Comparison of ENCODE assay signal across 35 cellular contexts in genomic region chr16:10191096-10191495, GRCh38. TPM values are rescaled to one million over a fixed set of nuclear protein-coding genes. Genes with fewer than 3 reads are reported as not detected.
"Had no signal": no experiment of that assay in that cellular context is flagged by ENCODE, and none has a peak within 500 bp of the region (broad histone marks: within the 10 kb centered on the region; RNA-seq: fewer than 3 reads in every experiment).

No MANE protein-coding gene starts in this region.

- H3K36me3 ChIP-seq: ascending aorta, cardiac muscle cell had no signal

- H3K9me3 Mint-ChIP-seq: activated CD4-positive, alpha-beta memory T cell treated with anti-CD3 and anti-CD28 coated beads, Interleukin-2, amount 10 ng/mL, durations not matched to agents 7 days and 5 days; activated CD4-positive, alpha-beta T cell treated with anti-CD3 and anti-CD28 coated beads, Interleukin-2, amount 10 ng/mL, durations not matched to agents 24 days and 14 days; activated naive CD4-positive, alpha-beta T cell treated with anti-CD3 and anti-CD28 coated beads, Interleukin-2, amount 10 ng/mL, durations not matched to agents 7 days and 5 days; activated naive CD4-positive, alpha-beta T cell treated with anti-CD3 and anti-CD28 coated beads, Interleukin-2, amount 50 U/mL, for 24 hours; activated naive CD8-positive, alpha-beta T cell treated with anti-CD3 and anti-CD28 coated beads, Interleukin-2, amount 10 ng/mL, durations not matched to agents 7 days and 5 days; activated T-cell treated with anti-CD3 and anti-CD28 coated beads, Interleukin-2, amount 50 U/mL, for 24 hours; activated T-helper 2 cell treated with anti-CD3 and anti-CD28 coated beads, Interferon-gamma antibody, Interleukin-2, Interleukin-4, amounts not matched to agents 10 μg/mL and 5 μg/mL and 100 μg/mL, durations not matched to agents 14 hours and 24 hours and 36 hours; T-helper 1 cell treated with Interleukin-12 subunit alpha and Interleukin-12 subunit beta and Interleukin-4 antibody, amounts not matched to agents 30 μg/mL and 1 μg/mL, for 36 hours; T-helper 2 cell treated with Interferon-gamma antibody and Interleukin-4, amounts not matched to agents 5 μg/mL and 100 μg/mL, for 36 hours had no signal

- ATAC-seq: activated CD8-positive, alpha-beta memory T cell treated with anti-CD3 and anti-CD28 coated beads, Interleukin-2, amount 10 ng/mL, durations not matched to agents 7 days and 5 days; activated CD8-positive, alpha-beta T cell treated with anti-CD3 and anti-CD28 coated beads, Interleukin-2, amount 10 ng/mL, durations not matched to agents 7 days and 5 days; activated naive CD8-positive, alpha-beta T cell treated with anti-CD3 and anti-CD28 coated beads, Interleukin-2, amount 50 U/mL, for 24 hours had no signal

- H3K27ac ChIP-seq: ascending aorta, cardiac muscle cell, VCaP had no signal

- H3K4me1 Mint-ChIP-seq: activated B cell treated with CpG ODN at 0.5 μM for 24 hours; activated CD4-positive, alpha-beta memory T cell treated with anti-CD3 and anti-CD28 coated beads, Interleukin-2, amount 10 ng/mL, durations not matched to agents 7 days and 5 days; activated CD4-positive, alpha-beta T cell treated with anti-CD3 and anti-CD28 coated beads, Interleukin-2, amount 10 ng/mL, durations not matched to agents 24 days and 14 days; activated CD8-positive, alpha-beta memory T cell treated with anti-CD3 and anti-CD28 coated beads, Interleukin-2, amount 10 ng/mL, durations not matched to agents 7 days and 5 days; activated naive CD4-positive, alpha-beta T cell treated with anti-CD3 and anti-CD28 coated beads, Interleukin-2, amount 10 ng/mL, durations not matched to agents 7 days and 5 days; activated naive CD4-positive, alpha-beta T cell treated with anti-CD3 and anti-CD28 coated beads, Interleukin-2, amount 50 U/mL, for 24 hours; activated naive CD8-positive, alpha-beta T cell treated with anti-CD3 and anti-CD28 coated beads, Interleukin-2, amount 50 U/mL, for 24 hours; brain had no signal

- H3K27ac Mint-ChIP-seq: activated B cell treated with CpG ODN at 0.5 μM for 24 hours; activated CD4-positive, alpha-beta memory T cell treated with anti-CD3 and anti-CD28 coated beads, Interleukin-2, amount 10 ng/mL, durations not matched to agents 7 days and 5 days; activated CD4-positive, alpha-beta T cell treated with anti-CD3 and anti-CD28 coated beads, Interleukin-2, amount 10 ng/mL, durations not matched to agents 24 days and 14 days; activated CD8-positive, alpha-beta memory T cell treated with anti-CD3 and anti-CD28 coated beads, Interleukin-2, amount 10 ng/mL, durations not matched to agents 7 days and 5 days; activated CD8-positive, alpha-beta T cell treated with anti-CD3 and anti-CD28 coated beads, Interleukin-2, amount 10 ng/mL, durations not matched to agents 7 days and 5 days; activated naive CD4-positive, alpha-beta T cell treated with anti-CD3 and anti-CD28 coated beads, Interleukin-2, amount 10 ng/mL, durations not matched to agents 7 days and 5 days; activated naive CD4-positive, alpha-beta T cell treated with anti-CD3 and anti-CD28 coated beads, Interleukin-2, amount 50 U/mL, for 24 hours; activated naive CD8-positive, alpha-beta T cell; activated naive CD8-positive, alpha-beta T cell treated with anti-CD3 and anti-CD28 coated beads, Interleukin-2, amount 10 ng/mL, durations not matched to agents 7 days and 5 days; activated naive CD8-positive, alpha-beta T cell treated with anti-CD3 and anti-CD28 coated beads, Interleukin-2, amount 50 U/mL, for 24 hours; activated T-cell treated with anti-CD3 and anti-CD28 coated beads, Interleukin-2, amount 50 U/mL, for 24 hours; activated T-helper 2 cell treated with anti-CD3 and anti-CD28 coated beads, Interferon-gamma antibody, Interleukin-2, Interleukin-4, amounts not matched to agents 10 μg/mL and 5 μg/mL and 100 μg/mL, durations not matched to agents 14 hours and 24 hours and 36 hours; brain; T-helper 1 cell treated with Interleukin-12 subunit alpha and Interleukin-12 subunit beta and Interleukin-4 antibody, amounts not matched to agents 30 μg/mL and 1 μg/mL, for 36 hours; T-helper 2 cell treated with Interferon-gamma antibody and Interleukin-4, amounts not matched to agents 5 μg/mL and 100 μg/mL, for 36 hours had no signal

- DNase-seq: activated B cell treated with CpG ODN at 0.5 μM for 24 hours; activated CD4-positive, alpha-beta memory T cell treated with anti-CD3 and anti-CD28 coated beads, Interleukin-2, amount 10 ng/mL, durations not matched to agents 7 days and 5 days; activated CD4-positive, alpha-beta T cell treated with anti-CD3 and anti-CD28 coated beads for 4 hours; activated CD4-positive, alpha-beta T cell treated with anti-CD3 and anti-CD28 coated beads, Interleukin-2, amount 10 ng/mL, durations not matched to agents 24 days and 14 days; activated CD4-positive, alpha-beta T cell treated with anti-CD3 and anti-CD28 coated beads, Interleukin-2, amount 50 U/mL, for 1 hour; activated CD4-positive, alpha-beta T cell treated with anti-CD3 and anti-CD28 coated beads, Interleukin-2, amount 50 U/mL, for 4 hours; activated CD4-positive, CD25-positive, alpha-beta regulatory T cell treated with anti-CD3 and anti-CD28 coated beads, Interleukin-2, amount 50 U/mL, for 72 hours; activated CD8-positive, alpha-beta memory T cell treated with anti-CD3 and anti-CD28 coated beads for 24 hours; activated CD8-positive, alpha-beta memory T cell treated with anti-CD3 and anti-CD28 coated beads, Interleukin-2, amount 10 ng/mL, durations not matched to agents 7 days and 5 days; activated CD8-positive, alpha-beta memory T cell treated with anti-CD3 and anti-CD28 coated beads, Interleukin-2, amount 50 U/mL, for 48 hours; activated CD8-positive, alpha-beta T cell treated with anti-CD3 and anti-CD28 coated beads, Interleukin-2, amount 10 ng/mL, durations not matched to agents 7 days and 5 days; activated effector memory CD4-positive, alpha-beta T cell treated with Interleukin-2 at 50 U/mL for 16 hours; activated gamma-delta T cell; activated naive CD4-positive, alpha-beta T cell treated with anti-CD3 and anti-CD28 coated beads, Interleukin-2, amount 10 ng/mL, durations not matched to agents 7 days and 5 days; activated naive CD4-positive, alpha-beta T cell treated with Interleukin-2 at 50 U/mL for 16 hours; activated naive CD8-positive, alpha-beta T cell treated with anti-CD3 and anti-CD28 coated beads, Interleukin-2, amount 10 ng/mL, durations not matched to agents 7 days and 5 days; activated naive CD8-positive, alpha-beta T cell treated with anti-CD3 and anti-CD28 coated beads, Interleukin-2, amount 50 U/mL, for 24 hours; activated T-cell treated with anti-CD3 and anti-CD28 coated beads, Interleukin-2, amount 50 U/mL, for 24 hours; activated T-cell treated with anti-CD3 and anti-CD28 coated beads, Interleukin-2, amount 50 U/mL, for 48 hours; amygdala; anterior cingulate cortex; SW 1271; T-helper 1 cell; T-helper 2 cell; T-helper 9 cell had no signal

- H3K4me3 ChIP-seq: ascending aorta, cardiac muscle cell had no signal

- H3K9me3 ChIP-seq: ascending aorta had no signal

- H3K36me3 Mint-ChIP-seq: activated CD8-positive, alpha-beta memory T cell treated with anti-CD3 and anti-CD28 coated beads, Interleukin-2, amount 10 ng/mL, durations not matched to agents 7 days and 5 days; activated naive CD4-positive, alpha-beta T cell treated with anti-CD3 and anti-CD28 coated beads, Interleukin-2, amount 10 ng/mL, durations not matched to agents 7 days and 5 days; activated naive CD4-positive, alpha-beta T cell treated with anti-CD3 and anti-CD28 coated beads, Interleukin-2, amount 50 U/mL, for 24 hours; activated naive CD8-positive, alpha-beta T cell; activated naive CD8-positive, alpha-beta T cell treated with anti-CD3 and anti-CD28 coated beads, Interleukin-2, amount 10 ng/mL, durations not matched to agents 7 days and 5 days; brain had no signal

- H3K4me3 Mint-ChIP-seq: activated B cell treated with CpG ODN at 0.5 μM for 24 hours; activated CD4-positive, alpha-beta memory T cell treated with anti-CD3 and anti-CD28 coated beads, Interleukin-2, amount 10 ng/mL, durations not matched to agents 7 days and 5 days; activated CD4-positive, alpha-beta T cell treated with anti-CD3 and anti-CD28 coated beads, Interleukin-2, amount 10 ng/mL, durations not matched to agents 24 days and 14 days; activated CD8-positive, alpha-beta memory T cell treated with anti-CD3 and anti-CD28 coated beads, Interleukin-2, amount 10 ng/mL, durations not matched to agents 7 days and 5 days; activated CD8-positive, alpha-beta T cell treated with anti-CD3 and anti-CD28 coated beads, Interleukin-2, amount 10 ng/mL, durations not matched to agents 7 days and 5 days; activated naive CD4-positive, alpha-beta T cell treated with anti-CD3 and anti-CD28 coated beads, Interleukin-2, amount 10 ng/mL, durations not matched to agents 7 days and 5 days; activated naive CD4-positive, alpha-beta T cell treated with anti-CD3 and anti-CD28 coated beads, Interleukin-2, amount 50 U/mL, for 24 hours; activated naive CD8-positive, alpha-beta T cell; activated naive CD8-positive, alpha-beta T cell treated with anti-CD3 and anti-CD28 coated beads, Interleukin-2, amount 10 ng/mL, durations not matched to agents 7 days and 5 days; activated naive CD8-positive, alpha-beta T cell treated with anti-CD3 and anti-CD28 coated beads, Interleukin-2, amount 50 U/mL, for 24 hours; activated T-cell treated with anti-CD3 and anti-CD28 coated beads, Interleukin-2, amount 50 U/mL, for 24 hours; brain; T-helper 1 cell treated with Interleukin-12 subunit alpha and Interleukin-12 subunit beta and Interleukin-4 antibody, amounts not matched to agents 30 μg/mL and 1 μg/mL, for 36 hours; T-helper 2 cell treated with Interferon-gamma antibody and Interleukin-4, amounts not matched to agents 5 μg/mL and 100 μg/mL, for 36 hours had no signal

- H3K27me3 ChIP-seq: ascending aorta, cardiac muscle cell had no signal

- H3K27me3 Mint-ChIP-seq: activated CD4-positive, alpha-beta memory T cell treated with anti-CD3 and anti-CD28 coated beads, Interleukin-2, amount 10 ng/mL, durations not matched to agents 7 days and 5 days; activated CD8-positive, alpha-beta memory T cell treated with anti-CD3 and anti-CD28 coated beads, Interleukin-2, amount 10 ng/mL, durations not matched to agents 7 days and 5 days; activated naive CD8-positive, alpha-beta T cell treated with anti-CD3 and anti-CD28 coated beads, Interleukin-2, amount 10 ng/mL, durations not matched to agents 7 days and 5 days had no signal

- H3K4me1 ChIP-seq: ascending aorta had no signal

RNA-seq across cellular contexts. Expression of gene GRIN2A, which starts 8.9 kb away (rescaled TPM):
- total RNA-seq: activated CD4-positive, alpha-beta memory T cell treated with anti-CD3 and anti-CD28 coated beads, Interleukin-2, amount 10 ng/mL, durations not matched to agents 7 days and 5 days; activated CD4-positive, alpha-beta T cell treated with anti-CD3 and anti-CD28 coated beads, Interleukin-2, amount 10 ng/mL, durations not matched to agents 24 days and 14 days; activated CD8-positive, alpha-beta memory T cell treated with anti-CD3 and anti-CD28 coated beads, Interleukin-2, amount 10 ng/mL, durations not matched to agents 7 days and 5 days; activated CD8-positive, alpha-beta T cell treated with anti-CD3 and anti-CD28 coated beads, Interleukin-2, amount 10 ng/mL, durations not matched to agents 7 days and 5 days; activated naive CD8-positive, alpha-beta T cell treated with anti-CD3 and anti-CD28 coated beads, Interleukin-2, amount 10 ng/mL, durations not matched to agents 7 days and 5 days; activated T-helper 2 cell treated with anti-CD3 and anti-CD28 coated beads, Interferon-gamma antibody, Interleukin-2, Interleukin-4, amounts not matched to agents 10 μg/mL and 5 μg/mL and 100 μg/mL, durations not matched to agents 14 hours and 24 hours and 36 hours; bronchial epithelial cell had no signal
